ENCODE assay signal across 19 cellular contexts in genomic region chr2:102241616-102242260, GRCh38. TPM values are rescaled to one million over a fixed set of nuclear protein-coding genes. Genes with fewer than 3 reads are reported as not detected.
DNase-seq lines count a peak whose midpoint lies in the region; ATAC-seq, FAIRE-seq and TF ChIP-seq lines count a peak whose summit lies in the region.
"Had no signal": no experiment of that assay in that cellular context is flagged by ENCODE, and none has a peak within 500 bp of the region (broad histone marks: within the 10 kb centered on the region; RNA-seq: fewer than 3 reads in every experiment).

No MANE protein-coding gene starts in this region.

- H3K27me3 ChIP-seq in upper lobe of left lung, result no peaks in the 10 kb centered on the region
- H3K27me3 ChIP-seq: ovary, transverse colon had no signal

- TF ChIP-seq CTCF in kidney (IDR thresholded peaks at IDR 0.05; ENCODE audit: borderline replicate concordance, extremely low read depth, insufficient read depth) (no peak), upper lobe of left lung (IDR thresholded peaks at IDR 0.05) (no peak)

- 55 to 64% methylated on average over 6 of the region's 6 CpGs for WGBS in upper lobe of left lung, 2 donors

- no peaks in the 10 kb centered on the region for H3K36me3 ChIP-seq in kidney (ENCODE audit: control insufficient read depth in 1 of 2, insufficient read depth in 2 of 2, low read length in 2 of 2)
- H3K36me3 ChIP-seq in upper lobe of left lung, result no peaks in the 10 kb centered on the region
- H3K36me3 ChIP-seq: ovary, transverse colon had no signal

- H3K4me3 ChIP-seq in kidney (ENCODE audit: low read length in 2 of 2) (no peak overlapping the region), upper lobe of left lung (no peak overlapping the region)
- H3K4me3 ChIP-seq: GM23248, ovary, transverse colon had no signal

- DNase-seq in ELR (ENCODE audit: low read depth), result peak; percentile 47
- peak; percentile 55 for DNase-seq in amniotic epithelial cell (ENCODE audit: low read depth)
- DNase-seq in kidney, result no peak
- DNase-seq in upper lobe of left lung, result no peak
- no peak for DNase-seq in activated effector memory CD4-positive, alpha-beta T cell treated with anti-CD3 and anti-CD28 coated beads, Interleukin-2, amount 50 U/mL, for 16 hours
- DNase-seq in stimulated activated naive CD4-positive, alpha-beta T cell treated with Interleukin-2 at 50 U/mL for 16 hours (lab: John Stamatoyannopoulos, UW), result no peak
- DNase-seq: aorta; cortex of kidney; GM23248; nephron progenitor cell; ovary; RPMI8226; SK-N-SH; stimulated activated CD4-positive, alpha-beta T cell treated with anti-CD3 and anti-CD28 coated beads, Interleukin-2, amount 100 ng/mL, for 24 hours; transverse colon had no signal

- FAIRE-seq in kidney (lab: Jason Lieb, UNC), result no peak
- FAIRE-seq: islet of Langerhans had no signal

- intact Hi-C loops in kidney (cut with DNase I), result no loop called here

- H3K27ac ChIP-seq in kidney (ENCODE audit: low read depth in 2 of 2, low read length in 2 of 2), result peak overlapping the region; percentile 54 to 70
- H3K27ac ChIP-seq in upper lobe of left lung, result peak overlapping the region; percentile 72 to 85 (median 82)
- H3K27ac ChIP-seq: GM23248, ovary had no signal

- peaks cover 4 to 8% of the 10 kb centered on the region in 2 donors for H3K4me1 ChIP-seq in kidney (ENCODE audit: control insufficient read depth in 1 of 2, insufficient read depth in 1 of 2, low read depth in 1 of 2, low read length in 2 of 2)
- H3K4me1 ChIP-seq in upper lobe of left lung, result peaks cover 12 to 23% (median 20%) of the 10 kb centered on the region in 4 donors

- H3K9me3 ChIP-seq in kidney (ENCODE audit: control insufficient read depth in 1 of 2, low read length in 2 of 2), result no peaks in the 10 kb centered on the region
- H3K9me3 ChIP-seq in upper lobe of left lung, result no peaks in the 10 kb centered on the region
- H3K9me3 ChIP-seq: ovary, SK-N-SH, transverse colon had no signal

- ATAC-seq in upper lobe of left lung (ENCODE audit: low FRiP score in 2 of 2), result no peak
- ATAC-seq in HG02938 (IDR thresholded peaks at IDR 0.05; ENCODE audit: unreplicated experiment), result no peak

- no peak for TF ChIP-seq EP300 in upper lobe of left lung (IDR thresholded peaks at IDR 0.05)

- H3K9ac ChIP-seq in kidney (ENCODE audit: low read length in 2 of 2), result peak overlapping the region in 1 of 2 donors; percentile 14
- H3K9ac ChIP-seq: SK-N-SH had no signal

- no peak for TF ChIP-seq POLR2A in upper lobe of left lung (IDR thresholded peaks at IDR 0.05)

RNA-seq across cellular contexts. Expression of gene IL1RL2, which starts 54.9 kb away (rescaled TPM):
- total RNA-seq in kidney (1.4 TPM), upper lobe of left lung (1 to 10 TPM in 3 of 6 donors, under 1 TPM in 2, not detected in 1; 0.57 to 1.7 (median 1.4) TPM)
- 1.8 TPM for polyA plus RNA-seq in kidney (ENCODE audit: insufficient read depth, low read depth, low replicate concordance)
- total RNA-seq: activated CD8-positive, alpha-beta T cell treated with anti-CD3 and anti-CD28 coated beads, Interleukin-2, amount 10 ng/mL, durations not matched to agents 7 days and 5 days; activated T-helper 2 cell treated with anti-CD3 and anti-CD28 coated beads, Interferon-gamma antibody, Interleukin-2, Interleukin-4, amounts not matched to agents 10 μg/mL and 5 μg/mL and 100 μg/mL, durations not matched to agents 14 hours and 24 hours and 36 hours had no signal

Comparison
In these comparisons a context has a peak if more than half of its experiments do, and no peak if none do; other contexts are left out.
1. DNase-seq: peak in ELR (single experiment) and amniotic epithelial cell (single experiment); none in kidney (single experiment), upper lobe of left lung (0 of 2), activated effector memory CD4-positive, alpha-beta T cell treated with anti-CD3 and anti-CD28 coated beads, Interleukin-2, amount 50 U/mL, for 16 hours (single experiment) and stimulated activated naive CD4-positive, alpha-beta T cell treated with Interleukin-2 at 50 U/mL for 16 hours (single experiment).